ENCODE assay signal across 8 cellular contexts in genomic region chr6:42450314-42451145, GRCh38. TPM values are rescaled to one million over a fixed set of nuclear protein-coding genes. Genes with fewer than 3 reads are reported as not detected.
DNase-seq lines count a peak whose midpoint lies in the region; ATAC-seq and TF ChIP-seq lines count a peak whose summit lies in the region.

No MANE protein-coding gene starts in this region.

- DNase-seq in SKM-1 treated with dmso at 0.1 percent for 144 hours (lab: John Stamatoyannopoulos, UW; ENCODE audit: unreplicated experiment), result peak; percentile 24
- DNase-seq in SKM-1 (lab: John Stamatoyannopoulos, UW; ENCODE audit: unreplicated experiment), result no peak
- no peak for DNase-seq in PC-9
- DNase-seq in central memory CD8-positive, alpha-beta T cell (ENCODE audit: low spot score in 2 of 2), result no peak
- peak; percentile 13 for DNase-seq in midbrain (lab: John Stamatoyannopoulos, UW)
- no peak for DNase-seq in type B pancreatic cell (ENCODE audit: extremely low spot score, unreplicated experiment)

- TSS peak; percentile 21 for BruUV-seq in PC-9 (replicated peaks; lab: Mats Ljungman, UMichigan)

- H3K9me3 ChIP-seq in PC-9 (ENCODE audit: insufficient read depth, low read depth), result no peaks in the 10 kb centered on the region

- no peak for ATAC-seq in central memory CD8-positive, alpha-beta T cell (replicated peaks; ENCODE audit: extremely low read depth, poor library complexity, severe bottlenecking)
- ATAC-seq in GM19395 (IDR thresholded peaks at IDR 0.05; ENCODE audit: unreplicated experiment) (no peak), GM18505 (IDR thresholded peaks at IDR 0.05; ENCODE audit: unreplicated experiment) (no peak)

- H3K4me3 Mint-ChIP-seq in central memory CD8-positive, alpha-beta T cell, result peak overlapping the region; percentile 90
- peak overlapping the region; percentile 99 for H3K4me3 Mint-ChIP-seq in type B pancreatic cell

- peaks cover 14% of the 10 kb centered on the region for H3K36me3 Mint-ChIP-seq in central memory CD8-positive, alpha-beta T cell (ENCODE audit: insufficient read depth)
- H3K36me3 Mint-ChIP-seq in type B pancreatic cell, result peaks cover 10% of the 10 kb centered on the region

- no peak for TF ChIP-seq CTCF in PC-9 (conservative IDR thresholded peaks at IDR 0.05)
- TF ChIP-seq CTCF in type B pancreatic cell (conservative IDR thresholded peaks at IDR 0.05), result no peak

- H3K36me3 ChIP-seq in PC-9 (ENCODE audit: low read depth), result no peaks in the 10 kb centered on the region

- H3K9me2 ChIP-seq in PC-9 (ENCODE audit: insufficient read depth), result no peaks in the 10 kb centered on the region

- H2AFZ ChIP-seq in PC-9, result peak overlapping the region; percentile 81

- POLR2A ChIA-PET in PC-9 (lab: Charles Lee; ENCODE audit: unreplicated experiment), result interaction anchor here (0.6 kb wide), 2 partner anchors 62 to 482 kb away, joined by 5 to 11 read pairs; no protein-coding TSS in a partner anchor

- H4K20me1 ChIP-seq in PC-9 (ENCODE audit: insufficient read depth), result no peaks in the 10 kb centered on the region

- peak overlapping the region; percentile 99 for H3K4me2 ChIP-seq in PC-9

- no peaks in the 10 kb centered on the region for H3K9me3 Mint-ChIP-seq in central memory CD8-positive, alpha-beta T cell
- no peaks in the 10 kb centered on the region for H3K9me3 Mint-ChIP-seq in type B pancreatic cell

- H3K27me3 Mint-ChIP-seq in central memory CD8-positive, alpha-beta T cell, result no peaks in the 10 kb centered on the region
- H3K27me3 Mint-ChIP-seq in type B pancreatic cell, result peaks cover 3% of the 10 kb centered on the region

- TF ChIP-seq POLR2A in GM18505 (IDR thresholded peaks at IDR 0.05; ENCODE audit: borderline replicate concordance, extremely low read depth, insufficient read depth, insufficient read length), result no peak

- CTCF ChIA-PET in PC-9 (lab: Charles Lee), result no interaction called here

- peaks cover 65% of the 10 kb centered on the region for H3K4me1 Mint-ChIP-seq in central memory CD8-positive, alpha-beta T cell
- peaks cover 40% of the 10 kb centered on the region for H3K4me1 Mint-ChIP-seq in type B pancreatic cell (ENCODE audit: unreplicated experiment)

- no peak overlapping the region for H3K27ac ChIP-seq in PC-9

- peaks cover 58% of the 10 kb centered on the region for H3K79me2 ChIP-seq in PC-9 (ENCODE audit: low read depth)

- no peaks in the 10 kb centered on the region for H3K27me3 ChIP-seq in PC-9 (ENCODE audit: insufficient read depth, low read depth)

- intact Hi-C loops in PC-9 (cut with micrococcal nuclease; ENCODE audit: unreplicated experiment), result loop anchor here (1.0 to 5.0 kb wide), 3 partner anchors 47 to 156 kb away; no protein-coding TSS in a partner anchor

- H3F3A ChIP-seq in PC-9 (ENCODE audit: insufficient read depth, low read depth), result peaks cover 4% of the 10 kb centered on the region; the same call in 1 of the 2 replicates

- peak overlapping the region; percentile 76 for H3K27ac Mint-ChIP-seq in central memory CD8-positive, alpha-beta T cell (ENCODE audit: low read depth)
- peak overlapping the region; percentile 87 for H3K27ac Mint-ChIP-seq in type B pancreatic cell

- H3K4me3 ChIP-seq in PC-9, result peak overlapping the region; percentile 77

- peaks cover 19% of the 10 kb centered on the region for H3K4me1 ChIP-seq in PC-9 (replicated peaks; ENCODE audit: insufficient read depth)

RNA-seq across cellular contexts. Expression of gene TRERF1, which starts 1.2 kb away (rescaled TPM):
- total RNA-seq in PC-9 (2021) (12.3 and 14.5 TPM in 2 replicates), type B pancreatic cell (ENCODE audit: low replicate concordance) (9.7 and 13.2 TPM in 2 replicates)

Comparison
In these comparisons a context has a peak if more than half of its experiments do, and no peak if none do; other contexts are left out.
1. DNase-seq: peak in SKM-1 treated with dmso at 0.1 percent for 144 hours (single experiment) and midbrain (single experiment); none in SKM-1 (single experiment), PC-9 (0 of 2), central memory CD8-positive, alpha-beta T cell (0 of 2) and type B pancreatic cell (single experiment).